In genomic region chr14:31189346-31190219, GRCh38 we compare ENCODE assay signal across 34 cellular contexts. TPM values are rescaled to one million over a fixed set of nuclear protein-coding genes. Genes with fewer than 3 reads are reported as not detected.
DNase-seq lines count a peak whose midpoint lies in the region; ATAC-seq, FAIRE-seq and TF ChIP-seq lines count a peak whose summit lies in the region.
"Had no signal": no experiment of that assay in that cellular context is flagged by ENCODE, and none has a peak within 500 bp of the region (broad histone marks: within the 10 kb centered on the region; RNA-seq: fewer than 3 reads in every experiment).

No MANE protein-coding gene starts in this region.

- BruUV-seq in HepG2 (replicated peaks; lab: Mats Ljungman, UMichigan), result no TSS peak

- TF ChIP-seq EP300 in HepG2 (IDR thresholded peaks at IDR 0.05; ENCODE audit: low read depth in 2 of 2, low read length in 2 of 2), result no peak
- no peak for TF ChIP-seq EP300 in HepG2 (CRISPR knock-in tag; IDR thresholded peaks at IDR 0.05; ENCODE audit: borderline replicate concordance)

- H3K9me3 Mint-ChIP-seq in WTC11 (no peaks in the 10 kb centered on the region), memory B cell (no peaks in the 10 kb centered on the region)
- H3K9me3 Mint-ChIP-seq in stimulated activated naive B cell treated with anti-CD40 and anti-IgM and Interleukin-4, amounts not matched to agents 10 μg/mL and 1 μg/mL and 100 μg/mL, for 72 hours, result no peaks in the 10 kb centered on the region
- H3K9me3 Mint-ChIP-seq: dendritic cell treated with granulocyte-macrophage colony-stimulating factor and Interleukin-4, amounts not matched to agents 40 ng/mL and 50 ng/mL, for 4 days; endodermal cell; neural crest cell had no signal

- no peak overlapping the region for H3K4me3 Mint-ChIP-seq in WTC11
- no peak overlapping the region for H3K4me3 Mint-ChIP-seq in memory B cell
- no peak overlapping the region for H3K4me3 Mint-ChIP-seq in stimulated activated naive B cell treated with anti-CD40 and anti-IgM and Interleukin-4, amounts not matched to agents 10 μg/mL and 1 μg/mL and 100 μg/mL, for 72 hours
- H3K4me3 Mint-ChIP-seq: activated CD8-positive, alpha-beta T cell treated with anti-CD3 and anti-CD28 coated beads, Interleukin-2, amount 10 ng/mL, durations not matched to agents 7 days and 5 days; dendritic cell treated with granulocyte-macrophage colony-stimulating factor and Interleukin-4, amounts not matched to agents 40 ng/mL and 50 ng/mL, for 4 days; endodermal cell; neural crest cell had no signal

- in situ Hi-C loops in HepG2 (cut with HindIII; ENCODE audit: extremely low pct_ligation_motif_present, low pct_unique_long_range_greater_than_20kb), result no loop called here

- no peak overlapping the region for H3K4me3 ChIP-seq in HepG2 (replicated peaks in 1 of 3; ENCODE audit: insufficient read depth in 1 of 3, low read depth in 2 of 3, low read length in 3 of 3)
- H3K4me3 ChIP-seq in right lobe of liver, result no peak overlapping the region
- H3K4me3 ChIP-seq: A549, esophagus muscularis mucosa, gastroesophageal sphincter, hepatocyte, lung, tibial artery had no signal

- H3K36me3 Mint-ChIP-seq in WTC11 (peaks cover 24% of the 10 kb centered on the region), memory B cell (peaks cover 17% of the 10 kb centered on the region)
- peaks cover 30 to 43% of the 10 kb centered on the region in 2 donors for H3K36me3 Mint-ChIP-seq in stimulated activated naive B cell treated with anti-CD40 and anti-IgM and Interleukin-4, amounts not matched to agents 10 μg/mL and 1 μg/mL and 100 μg/mL, for 72 hours

- DNase-seq in HepG2 (ENCODE audit: low spot score) (no peak), right lobe of liver (no peak), WTC11 (ENCODE audit: low spot score) (no peak), memory B cell (ENCODE audit: low spot score in 2 of 2) (no peak), NCI-H1694 (lab: John Stamatoyannopoulos, UW) (no peak), germinal center (ENCODE audit: low spot score) (no peak), NCI-H128 (lab: John Stamatoyannopoulos, UW; ENCODE audit: unreplicated experiment) (no peak)
- DNase-seq in stimulated activated naive B cell treated with anti-CD40 and anti-IgM and Interleukin-4, amounts not matched to agents 10 μg/mL and 1 μg/mL and 100 μg/mL, for 72 hours, result no peak
- DNase-seq: activated CD4-positive, alpha-beta T cell treated with anti-CD3 and anti-CD28 coated beads for 4 hours; activated CD8-positive, alpha-beta T cell treated with anti-CD3 and anti-CD28 coated beads, Interleukin-2, amount 10 ng/mL, durations not matched to agents 7 days and 5 days; activated effector memory CD4-positive, alpha-beta T cell treated with Interleukin-2 at 50 U/mL for 16 hours; AML-193; DMS153; endodermal cell; HCEC 1CT; Kasumi-1; NCI-H1436 treated with DMSO at 0.1 percent for 48 hours; NCI-H345; NCI-H748 treated with DMSO at 0.1 percent for 48 hours; right cardiac atrium; SHP77; stimulated activated CD8-positive, alpha-beta memory T cell treated with anti-CD3 and anti-CD28 coated beads, Interleukin-4, amount 100 ng/mL, for 48 hours; tibial artery had no signal

- TF ChIP-seq POLR2A in HepG2 (IDR thresholded peaks at IDR 0.05; ENCODE audit: insufficient read depth in 1 of 2, low read depth in 2 of 2, low read length in 2 of 2) (no peak), right lobe of liver (IDR thresholded peaks at IDR 0.05) (no peak)

- WGBS in HepG2 (ENCODE audit: low lambda C conversion rate), result 97% methylated on average over 5 of the region's 5 CpGs
- WGBS in right lobe of liver (ENCODE audit: insufficient coverage, low coverage, low lambda C conversion rate, missing lambda C conversion rate), result 73% methylated on average over 5 of the region's 5 CpGs

- intact Hi-C loops in HepG2 (cut with micrococcal nuclease; ENCODE audit: unreplicated experiment), result no loop called here
- intact Hi-C loops in right lobe of liver (cut with DNase I), result no loop called here

- POLR2A ChIA-PET in HepG2 (lab: Yijun Ruan, JAX), result interaction anchor here (0.6 to 6.4 kb wide), 2 partner anchors 12 to 18 kb away, joined by 4 to 40 read pairs; partner anchors contain the start of gene HECTD1
- POLR2A ChIA-PET in WTC11 (lab: Charles Lee), result no interaction called here

- H3K4me1 Mint-ChIP-seq in WTC11 (no peaks in the 10 kb centered on the region), memory B cell (peaks cover 18% of the 10 kb centered on the region)
- peaks cover 17 to 49% of the 10 kb centered on the region in 2 donors for H3K4me1 Mint-ChIP-seq in stimulated activated naive B cell treated with anti-CD40 and anti-IgM and Interleukin-4, amounts not matched to agents 10 μg/mL and 1 μg/mL and 100 μg/mL, for 72 hours
- H3K4me1 Mint-ChIP-seq: endodermal cell had no signal

- peaks cover 96% of the 10 kb centered on the region for H3K79me2 ChIP-seq in HepG2 (ENCODE audit: insufficient read depth, low read length)

- ATAC-seq in HepG2 (peak; percentile 9; the same call in 2 of the 3 replicates), right lobe of liver (no peak), WTC11 (no peak), memory B cell (ENCODE audit: low read depth) (no peak)
- no peak for ATAC-seq in stimulated activated naive B cell treated with anti-CD40 and anti-IgM and Interleukin-4, amounts not matched to agents 10 μg/mL and 1 μg/mL and 100 μg/mL, for 72 hours (replicated peaks)
- ATAC-seq: A549; activated CD8-positive, alpha-beta T cell treated with anti-CD3 and anti-CD28 coated beads, Interleukin-2, amount 10 ng/mL, durations not matched to agents 7 days and 5 days; gastroesophageal sphincter; right cardiac atrium had no signal

- H3K27ac Mint-ChIP-seq in WTC11 (0 out of 2 replicates have a peak overlapping the region, but pooled peaks have one; percentile 29), memory B cell (peak overlapping the region; percentile 71)
- peak overlapping the region; percentile 6 for H3K27ac Mint-ChIP-seq in stimulated activated naive B cell treated with anti-CD40 and anti-IgM and Interleukin-4, amounts not matched to agents 10 μg/mL and 1 μg/mL and 100 μg/mL, for 72 hours
- H3K27ac Mint-ChIP-seq: activated CD8-positive, alpha-beta T cell treated with anti-CD3 and anti-CD28 coated beads, Interleukin-2, amount 10 ng/mL, durations not matched to agents 7 days and 5 days; dendritic cell treated with granulocyte-macrophage colony-stimulating factor and Interleukin-4, amounts not matched to agents 40 ng/mL and 50 ng/mL, for 4 days had no signal

- H2AFZ ChIP-seq in HepG2 (ENCODE audit: low read length), result no peak overlapping the region
- H2AFZ ChIP-seq: hepatocyte, parathyroid adenoma had no signal

- H3K27me3 Mint-ChIP-seq in WTC11 (ENCODE audit: low read depth) (no peaks in the 10 kb centered on the region), memory B cell (no peaks in the 10 kb centered on the region)
- no peaks in the 10 kb centered on the region for H3K27me3 Mint-ChIP-seq in stimulated activated naive B cell treated with anti-CD40 and anti-IgM and Interleukin-4, amounts not matched to agents 10 μg/mL and 1 μg/mL and 100 μg/mL, for 72 hours
- H3K27me3 Mint-ChIP-seq: dendritic cell treated with granulocyte-macrophage colony-stimulating factor and Interleukin-4, amounts not matched to agents 40 ng/mL and 50 ng/mL, for 4 days had no signal

- H3K9ac ChIP-seq in HepG2 (ENCODE audit: insufficient read depth, low read depth, low read length), result no peak overlapping the region
- H3K9ac ChIP-seq: parathyroid adenoma had no signal

- peaks cover 26% of the 10 kb centered on the region for H4K20me1 ChIP-seq in HepG2 (ENCODE audit: insufficient read depth, low read length)

- H3K4me2 ChIP-seq in HepG2 (ENCODE audit: low read depth, low read length), result no peak overlapping the region
- H3K4me2 ChIP-seq: A549, hepatocyte had no signal

- H3K9me3 ChIP-seq in HepG2 (ENCODE audit: low read length) (no peaks in the 10 kb centered on the region), right lobe of liver (no peaks in the 10 kb centered on the region)
- H3K9me3 ChIP-seq: A549, esophagus muscularis mucosa, gastroesophageal sphincter, Peyer's patch, tibial artery had no signal

- FAIRE-seq in HepG2 (lab: Jason Lieb, UNC), result no peak
- FAIRE-seq: A549, GM12892 had no signal

- no peaks in the 10 kb centered on the region for H3K27me3 ChIP-seq in HepG2 (ENCODE audit: control insufficient read depth in 1 of 2, insufficient read depth in 2 of 2, low read length in 2 of 2)
- H3K27me3 ChIP-seq in right lobe of liver, result no peaks in the 10 kb centered on the region
- H3K27me3 ChIP-seq: esophagus muscularis mucosa, gastroesophageal sphincter, hepatocyte, Peyer's patch, tibial artery had no signal

- H3K36me3 ChIP-seq in HepG2 (replicated peaks in 1 of 2; ENCODE audit: control insufficient read depth in 1 of 2, insufficient read depth in 2 of 2, low read length in 2 of 2), result peaks cover 29 to 74% of the 10 kb centered on the region in 2 experiments
- peaks cover 0 to 33% (median 1%) of the 10 kb centered on the region in 4 donors for H3K36me3 ChIP-seq in right lobe of liver

- CTCF ChIA-PET in HepG2 (lab: Yijun Ruan, JAX; ENCODE audit: low intra/inter-chr PET ratio, low total read pairs), result no interaction called here
- CTCF ChIA-PET in WTC11 (lab: Charles Lee), result no interaction called here

- H3K4me1 ChIP-seq in HepG2 (ENCODE audit: insufficient read depth, low read length), result peaks cover under 1% of the 10 kb centered on the region; the same call in 1 of the 2 replicates
- peaks cover 0 to 8% (median 0%) of the 10 kb centered on the region in 4 donors for H3K4me1 ChIP-seq in right lobe of liver

- no peak for TF ChIP-seq CTCF in HepG2 (CRISPR knock-in tag; IDR thresholded peaks at IDR 0.05)
- no peak for TF ChIP-seq CTCF in right lobe of liver (IDR thresholded peaks at IDR 0.05)
- TF ChIP-seq CTCF in WTC11 (IDR thresholded peaks at IDR 0.05), result no peak

- no peak for TF ChIP-seq RAD21 in HepG2 (CRISPR knock-in tag; IDR thresholded peaks at IDR 0.05)

- H3K27ac ChIP-seq in HepG2 (ENCODE audit: extremely low read length, insufficient read depth, low read length) (no peak overlapping the region), right lobe of liver (peak overlapping the region in 1 of 3 donors; percentile 18)
- H3K27ac ChIP-seq: esophagus muscularis mucosa, gastroesophageal sphincter, hepatocyte, parathyroid adenoma, tibial artery, VCaP had no signal

RNA-seq across cellular contexts. Expression of gene HECTD1, which starts 18.0 kb away (rescaled TPM):
- total RNA-seq in HepG2 (2016; rRNA removed; fragmentation: Illumina TruSeq; extraction: Trizol), result 560 and 761 TPM in 2 replicates
- 152 and 185 TPM in 2 replicates for total RNA-seq in HepG2 (2016; cell fraction: cytosol; rRNA removed; fragmentation: Illumina TruSeq; extraction: Trizol; ENCODE audit: low read depth)
- total RNA-seq in HepG2 (2016; cell fraction: insoluble cytoplasmic fraction; rRNA removed; fragmentation: Illumina TruSeq; extraction: Trizol), result 547 and 739 TPM in 2 replicates
- total RNA-seq in HepG2 (2016; cell fraction: membrane; rRNA removed; fragmentation: Illumina TruSeq; extraction: Trizol), result 193 and 217 TPM in 2 replicates
- total RNA-seq in HepG2 (2016; cell fraction: nucleus; rRNA removed; fragmentation: Illumina TruSeq; extraction: Trizol), result 529 and 592 TPM in 2 replicates
- 251 and 312 TPM in 2 replicates for polyA plus RNA-seq in HepG2 (2011; rRNA removed)
- polyA plus RNA-seq in HepG2 (2011; cell fraction: cytosol; rRNA removed), result 136 and 176 TPM in 2 replicates
- polyA plus RNA-seq in HepG2 (2011; cell fraction: nucleus; rRNA removed), result 261 and 311 TPM in 2 replicates
- polyA plus RNA-seq in HepG2 (2012), result 201 and 210 TPM in 2 replicates
- 18.3 and 18.5 TPM in 2 replicates for polyA plus RNA-seq in HepG2 (2016; cell fraction: cytosol; fragmentation: Illumina TruSeq; extraction: Trizol; ENCODE audit: low read depth)
- 345 and 361 TPM in 2 replicates for polyA plus RNA-seq in HepG2 (2016; cell fraction: insoluble cytoplasmic fraction; fragmentation: Illumina TruSeq; extraction: Trizol; ENCODE audit: low read depth)
- polyA plus RNA-seq in HepG2 (2016; cell fraction: membrane; fragmentation: Illumina TruSeq; extraction: Trizol; ENCODE audit: low read depth), result 42.8 and 42.9 TPM in 2 replicates
- polyA plus RNA-seq in HepG2 (2016; cell fraction: nucleus; fragmentation: Illumina TruSeq; extraction: Trizol; ENCODE audit: insufficient read depth, low read depth), result 433 and 489 TPM in 2 replicates
- 372 and 1,089 TPM in 2 replicates for polyA minus RNA-seq in HepG2 (2011; rRNA and poly(A)+ RNA removed; ENCODE audit: low replicate concordance)
- polyA minus RNA-seq in HepG2 (2011; cell fraction: cytosol; rRNA and poly(A)+ RNA removed), result 426 and 459 TPM in 2 replicates
- 772 and 919 TPM in 2 replicates for polyA minus RNA-seq in HepG2 (2011; cell fraction: nucleus; rRNA and poly(A)+ RNA removed)
- 100 to 1,000 TPM in 5 of 6 experiments, 10 to 100 TPM in 1; 77.2 to 167 (median 119) TPM for total RNA-seq in right lobe of liver
- total RNA-seq in WTC11 (2021), result 81.7 to 89.1 TPM (median 88.5 TPM) in 3 replicates

Comparison
In these comparisons a context has a peak if more than half of its experiments do, and no peak if none do; other contexts are left out.
1. H3K27ac Mint-ChIP-seq: peak in every context shown above with its lines; median percentile 71 in memory B cell; 29 in WTC11; 6 in stimulated activated naive B cell treated with anti-CD40 and anti-IgM and Interleukin-4, amounts not matched to agents 10 μg/mL and 1 μg/mL and 100 μg/mL, for 72 hours.
2. Of the 50 proteins assayed by ChIP-seq in both HepG2 and WTC11: peak only in HepG2: ZNF121; only in WTC11: none; in both: none; in neither: 49.